ENCODE assay signal across 12 cellular contexts in genomic region chr6:113690957-113691656, GRCh38.
"Had no signal": no experiment of that assay in that cellular context is flagged by ENCODE, and none has a peak within 500 bp of the region (broad histone marks: within the 10 kb centered on the region; RNA-seq: fewer than 3 reads in every experiment).

No MANE protein-coding gene starts in this region.

- DNase-seq: activated CD4-positive, alpha-beta T cell treated with anti-CD3 and anti-CD28 coated beads, Interleukin-2, amount 50 U/mL, for 48 hours; activated CD4-positive, CD25-positive, alpha-beta regulatory T cell treated with anti-CD3 and anti-CD28 coated beads, Interleukin-2, amount 50 U/mL, for 72 hours; activated CD8-positive, alpha-beta memory T cell treated with anti-CD3 and anti-CD28 coated beads, Interleukin-2, amount 10 ng/mL, durations not matched to agents 7 days and 5 days; activated effector memory CD4-positive, alpha-beta T cell treated with Interleukin-2 at 50 U/mL for 16 hours; activated T-cell treated with anti-CD3 and anti-CD28 coated beads, Interleukin-2, amount 50 U/mL, for 24 hours; endodermal cell; heart right ventricle; left ventricle myocardium superior; transverse colon had no signal

- H3K9me3 ChIP-seq: esophagus muscularis mucosa, heart right ventricle, pancreas, transverse colon had no signal

- H3K27ac ChIP-seq: esophagus muscularis mucosa, heart right ventricle, transverse colon had no signal

- H3K27me3 ChIP-seq: brain microvascular endothelial cell, esophagus muscularis mucosa, heart right ventricle, pancreas, transverse colon had no signal

- H3K4me1 ChIP-seq: esophagus muscularis mucosa had no signal

- ATAC-seq: activated CD8-positive, alpha-beta memory T cell treated with anti-CD3 and anti-CD28 coated beads, Interleukin-2, amount 10 ng/mL, durations not matched to agents 7 days and 5 days; heart right ventricle; left ventricle myocardium superior had no signal

- H3K36me3 ChIP-seq: brain microvascular endothelial cell, esophagus muscularis mucosa, heart right ventricle, pancreas, transverse colon had no signal

- H3K4me3 ChIP-seq: esophagus muscularis mucosa, heart right ventricle, pancreas, transverse colon had no signal
